Comparison of ENCODE assay signal across 8 cellular contexts in genomic region chr10:49539320-49539885, GRCh38. TPM values are rescaled to one million over a fixed set of nuclear protein-coding genes. Genes with fewer than 3 reads are reported as not detected.
DNase-seq lines count a peak whose midpoint lies in the region; ATAC-seq and TF ChIP-seq lines count a peak whose summit lies in the region.

No MANE protein-coding gene starts in this region.

- peaks cover 10% of the 10 kb centered on the region for H3K36me3 Mint-ChIP-seq in activated CD8-positive, alpha-beta T cell treated with anti-CD3 and anti-CD28 coated beads for 36 hours (ENCODE audit: low read depth)

- peaks cover 0 to 10% (median 0%) of the 10 kb centered on the region in 4 donors for H3K27me3 ChIP-seq in esophagus squamous epithelium
- no peaks in the 10 kb centered on the region for H3K27me3 ChIP-seq in muscle layer of duodenum (ENCODE audit: low read depth, low read length)
- peaks cover 4% of the 10 kb centered on the region for H3K27me3 ChIP-seq in transverse colon

- H3K4me1 ChIP-seq in esophagus squamous epithelium (peaks cover 12 to 32% (median 13%) of the 10 kb centered on the region in 3 donors), muscle layer of duodenum (ENCODE audit: control insufficient read depth in 1 of 2, insufficient read depth in 2 of 2, low read length in 2 of 2) (peaks cover 3 to 12% of the 10 kb centered on the region in 2 donors), transverse colon (peaks cover 7 to 24% (median 14%) of the 10 kb centered on the region in 4 donors)

- POLR2A ChIA-PET in HEK293T (lab: Yijun Ruan, JAX): interaction anchor here (0.6 to 2.1 kb wide), 7 partner anchors 9 to 881 kb away, joined by 3 to 11 read pairs (median 3); no protein-coding TSS in a partner anchor
- POLR2A ChIA-PET in activated CD8-positive, alpha-beta T cell treated with anti-CD3 and anti-CD28 coated beads for 36 hours (lab: Charles Lee): interaction anchor here (0.8 kb wide), 1 partner anchor 9 kb away, joined by 3 read pairs; no protein-coding TSS in a partner anchor

- H3K9me3 ChIP-seq in esophagus squamous epithelium (no peaks in the 10 kb centered on the region), muscle layer of duodenum (ENCODE audit: control insufficient read depth in 1 of 2, low read length in 2 of 2) (no peaks in the 10 kb centered on the region), transverse colon (no peaks in the 10 kb centered on the region)

- peaks cover 16% of the 10 kb centered on the region for H3K27me3 Mint-ChIP-seq in activated CD8-positive, alpha-beta T cell treated with anti-CD3 and anti-CD28 coated beads for 36 hours

- 0 to 1% methylated on average over 21 to 24 of the region's 26 CpGs for WGBS in esophagus squamous epithelium, 2 donors
- WGBS in transverse colon (ENCODE audit: low coverage in 1 of 2), 2 donors: 0% methylated on average over 5 to 26 of the region's 26 CpGs

- intact Hi-C loops in activated CD8-positive, alpha-beta T cell treated with anti-CD3 and anti-CD28 coated beads for 36 hours (cut with micrococcal nuclease): no loop called here
- intact Hi-C loops in esophagus squamous epithelium (cut with DNase I) (no loop called here), transverse colon (cut with DNase I; ENCODE audit: low total_unique reads) (no loop called here)

- no peak for TF ChIP-seq POLR2A in esophagus squamous epithelium (IDR thresholded peaks at IDR 0.05)
- TF ChIP-seq POLR2A in transverse colon (IDR thresholded peaks at IDR 0.05): no peak

- H3K27ac Mint-ChIP-seq in activated CD8-positive, alpha-beta T cell treated with anti-CD3 and anti-CD28 coated beads for 36 hours: peak overlapping the region; percentile 93

- peak overlapping the region; percentile 68 to 86 (median 79) for H3K4me3 ChIP-seq in esophagus squamous epithelium
- peak overlapping the region; percentile 84 to 85 for H3K4me3 ChIP-seq in muscle layer of duodenum (ENCODE audit: low read depth in 1 of 2, low read length in 2 of 2)
- H3K4me3 ChIP-seq in transverse colon: peak overlapping the region; percentile 20 to 82 (median 70)

- CTCF ChIA-PET in HEK293T (lab: Yijun Ruan, JAX): interaction anchor here (0.9 to 1.0 kb wide), 2 partner anchors 9 to 27 kb away, joined by 3 read pairs; no protein-coding TSS in a partner anchor
- CTCF ChIA-PET in activated CD8-positive, alpha-beta T cell treated with anti-CD3 and anti-CD28 coated beads for 36 hours (lab: Charles Lee): interaction anchor here (1.0 to 2.1 kb wide), 7 partner anchors 8 to 881 kb away, joined by 3 to 8 read pairs (median 3); no protein-coding TSS in a partner anchor

- no peak for TF ChIP-seq EP300 in transverse colon (IDR thresholded peaks at IDR 0.05; ENCODE audit: low read depth)

- TF ChIP-seq CTCF in activated CD8-positive, alpha-beta T cell treated with anti-CD3 and anti-CD28 coated beads for 36 hours (IDR thresholded peaks at IDR 0.05): no peak
- TF ChIP-seq CTCF in esophagus squamous epithelium (IDR thresholded peaks at IDR 0.05): no peak
- TF ChIP-seq CTCF in transverse colon (IDR thresholded peaks at IDR 0.05): peak in 1 of 5 experiments; percentile 6

- H3K9me3 Mint-ChIP-seq in activated CD8-positive, alpha-beta T cell treated with anti-CD3 and anti-CD28 coated beads for 36 hours: peaks cover 3% of the 10 kb centered on the region

- H3K36me3 ChIP-seq in esophagus squamous epithelium: no peaks in the 10 kb centered on the region
- H3K36me3 ChIP-seq in muscle layer of duodenum (ENCODE audit: control insufficient read depth in 1 of 2, insufficient read depth in 2 of 2, low read length in 2 of 2): no peaks in the 10 kb centered on the region
- no peaks in the 10 kb centered on the region for H3K36me3 ChIP-seq in transverse colon

- peak; percentile 22 for ATAC-seq in activated CD8-positive, alpha-beta T cell treated with anti-CD3 and anti-CD28 coated beads for 36 hours

- H3K4me1 Mint-ChIP-seq in activated CD8-positive, alpha-beta T cell treated with anti-CD3 and anti-CD28 coated beads for 36 hours (ENCODE audit: low read depth): peaks cover 33% of the 10 kb centered on the region

- H3K27ac ChIP-seq in esophagus squamous epithelium (peak overlapping the region; percentile 91 to 93 (median 92)), muscle layer of duodenum (ENCODE audit: low read length) (peak overlapping the region; percentile 61), transverse colon (peak overlapping the region; percentile 85 to 94 (median 92))

- in situ Hi-C loops in transverse colon (cut with MboI; ENCODE audit: low pct_ligation_motif_present in 1 of 4, low pct_unique_long_range_greater_than_20kb in 1 of 4, low sequenced_read_pairs in 3 of 4): loop anchor here in 1 of 4 donors (25.0 kb wide), 1 partner anchor 1073 kb away; the partner anchor contains the start of gene SGMS1

- H3K4me3 Mint-ChIP-seq in activated CD8-positive, alpha-beta T cell treated with anti-CD3 and anti-CD28 coated beads for 36 hours: peak overlapping the region; percentile 88

- DNase-seq in NCI-H1105 treated with DMSO at 0.1 percent for 48 hours (lab: John Stamatoyannopoulos, UW) (peak; percentile 25), NCI-H1105 (lab: John Stamatoyannopoulos, UW) (no peak), HEK293T (ENCODE audit: extremely low spot score) (peak; percentile 27), NCI-H1048 (lab: John Stamatoyannopoulos, UW) (peak; percentile 0), esophagus squamous epithelium (lab: John Stamatoyannopoulos, UW) (no peak), transverse colon (peak; percentile 57)
- no peak for DNase-seq in activated CD8-positive, alpha-beta T cell treated with anti-CD3 and anti-CD28 coated beads for 36 hours

TF ChIP-seq in HEK293T, 16 proteins besides CTCF, POLR2A, EP300 and RAD21:
- TF ChIP-seq TARDBP (IDR thresholded peaks at IDR 0.05): no peak
- TF ChIP-seq L3MBTL2 (conservative IDR thresholded peaks at IDR 0.05): peak; percentile 56; the same call in 1 of the 2 replicates

RNA-seq across cellular contexts. Expression of gene ERCC6, which starts 0.5 kb away (rescaled TPM):
- total RNA-seq in activated CD8-positive, alpha-beta T cell treated with anti-CD3 and anti-CD28 coated beads for 36 hours: 10 to 100 TPM; 19.1 to 21.8 TPM
- total RNA-seq in esophagus squamous epithelium (10 to 100 TPM in 2 of 4 donors, 1 to 10 TPM in 2; 8.5 to 17.9 (median 9.8) TPM), transverse colon (10 to 100 TPM; 16.0 to 34.0 (median 22.4) TPM)

Comparison
In these comparisons a context has a peak if more than half of its experiments do, and no peak if none do; other contexts are left out.
1. DNase-seq: peak in NCI-H1105 treated with DMSO at 0.1 percent for 48 hours (single experiment), HEK293T (single experiment), NCI-H1048 (single experiment) and transverse colon (single experiment); none in NCI-H1105 (single experiment), activated CD8-positive, alpha-beta T cell treated with anti-CD3 and anti-CD28 coated beads for 36 hours (single experiment) and esophagus squamous epithelium (single experiment).
2. Peak in every context shown above with its lines, with median percentiles within 50 percentile points of each other: H3K27ac ChIP-seq and H3K4me3 ChIP-seq.